26 cellular contexts compared by ENCODE assay signal in genomic region chr12:122811777-122812176, GRCh38. TPM values are rescaled to one million over a fixed set of nuclear protein-coding genes. Genes with fewer than 3 reads are reported as not detected.
"Had no signal": no experiment of that assay in that cellular context is flagged by ENCODE, and none has a peak within 500 bp of the region (broad histone marks: within the 10 kb centered on the region; RNA-seq: fewer than 3 reads in every experiment).

No MANE protein-coding gene starts in this region.

- DNase-seq: activated CD4-positive, alpha-beta memory T cell treated with anti-CD3 and anti-CD28 coated beads, Interleukin-2, amount 10 ng/mL, durations not matched to agents 7 days and 5 days; activated CD4-positive, alpha-beta T cell treated with anti-CD3 and anti-CD28 coated beads, Interleukin-2, amount 50 U/mL, for 1 hour; activated CD4-positive, CD25-positive, alpha-beta regulatory T cell; activated CD8-positive, alpha-beta memory T cell treated with anti-CD3 and anti-CD28 coated beads, Interleukin-2, amount 50 U/mL, for 4 hours; activated gamma-delta T cell treated with Interleukin-2 at 50 U/mL for 16 hours; activated naive CD4-positive, alpha-beta T cell treated with anti-CD3 and anti-CD28 coated beads, Interleukin-2, amount 50 U/mL, for 16 hours; activated naive CD8-positive, alpha-beta T cell treated with anti-CD3 and anti-CD28 coated beads, Interleukin-2, amount 10 ng/mL, durations not matched to agents 7 days and 5 days; activated T-cell treated with anti-CD3 and anti-CD28 coated beads, Interleukin-2, amount 50 U/mL, for 72 hours; adrenal gland; central memory CD4-positive, alpha-beta T cell; Kasumi-1; NCI-H1105 treated with DMSO at 0.1 percent for 48 hours; NCI-H1436 treated with DMSO at 0.1 percent for 48 hours; NCI-H187; NCI-H2081; NCI-H446; NCI-H524; PC-3; SIG-M5; T-helper 2 cell; T1000 had no signal

- H3K4me3 Mint-ChIP-seq: activated CD4-positive, alpha-beta memory T cell treated with anti-CD3 and anti-CD28 coated beads, Interleukin-2, amount 10 ng/mL, durations not matched to agents 7 days and 5 days; activated naive CD8-positive, alpha-beta T cell treated with anti-CD3 and anti-CD28 coated beads, Interleukin-2, amount 10 ng/mL, durations not matched to agents 7 days and 5 days; activated T-cell treated with anti-CD3 and anti-CD28 coated beads, Interleukin-2, amount 50 U/mL, for 72 hours had no signal

- H3K27me3 Mint-ChIP-seq: activated CD4-positive, alpha-beta memory T cell treated with anti-CD3 and anti-CD28 coated beads, Interleukin-2, amount 10 ng/mL, durations not matched to agents 7 days and 5 days; activated naive CD8-positive, alpha-beta T cell treated with anti-CD3 and anti-CD28 coated beads, Interleukin-2, amount 10 ng/mL, durations not matched to agents 7 days and 5 days had no signal

- H3K36me3 Mint-ChIP-seq: activated naive CD8-positive, alpha-beta T cell treated with anti-CD3 and anti-CD28 coated beads, Interleukin-2, amount 10 ng/mL, durations not matched to agents 7 days and 5 days had no signal

- H3K27ac Mint-ChIP-seq: activated CD4-positive, alpha-beta memory T cell treated with anti-CD3 and anti-CD28 coated beads, Interleukin-2, amount 10 ng/mL, durations not matched to agents 7 days and 5 days; activated naive CD8-positive, alpha-beta T cell treated with anti-CD3 and anti-CD28 coated beads, Interleukin-2, amount 10 ng/mL, durations not matched to agents 7 days and 5 days; activated T-cell treated with anti-CD3 and anti-CD28 coated beads, Interleukin-2, amount 50 U/mL, for 72 hours; activated T-helper 2 cell treated with anti-CD3 and anti-CD28 coated beads, Interferon-gamma antibody, Interleukin-2, Interleukin-4, amounts not matched to agents 10 μg/mL and 5 μg/mL and 100 μg/mL, durations not matched to agents 14 hours and 24 hours and 36 hours had no signal

- H3K9me3 Mint-ChIP-seq: activated CD4-positive, alpha-beta memory T cell treated with anti-CD3 and anti-CD28 coated beads, Interleukin-2, amount 10 ng/mL, durations not matched to agents 7 days and 5 days; activated naive CD8-positive, alpha-beta T cell treated with anti-CD3 and anti-CD28 coated beads, Interleukin-2, amount 10 ng/mL, durations not matched to agents 7 days and 5 days; activated T-cell treated with anti-CD3 and anti-CD28 coated beads, Interleukin-2, amount 50 U/mL, for 72 hours; activated T-helper 2 cell treated with anti-CD3 and anti-CD28 coated beads, Interferon-gamma antibody, Interleukin-2, Interleukin-4, amounts not matched to agents 10 μg/mL and 5 μg/mL and 100 μg/mL, durations not matched to agents 14 hours and 24 hours and 36 hours had no signal

- H3K4me1 ChIP-seq: adrenal gland had no signal

- H3K4me3 ChIP-seq: adrenal gland, K562 had no signal

- H3K4me1 Mint-ChIP-seq: activated CD4-positive, alpha-beta memory T cell treated with anti-CD3 and anti-CD28 coated beads, Interleukin-2, amount 10 ng/mL, durations not matched to agents 7 days and 5 days had no signal

- H3K27ac ChIP-seq: adrenal gland had no signal

- FAIRE-seq: bronchial epithelial cell, K562, TTC549 had no signal

- H3K27me3 ChIP-seq: adrenal gland had no signal

- ATAC-seq: activated T-cell treated with anti-CD3 and anti-CD28 coated beads, Interleukin-2, amount 50 U/mL, for 72 hours; K562; PC-3 had no signal

RNA-seq across cellular contexts. Expression of gene CCDC62, which starts 37.4 kb away (rescaled TPM):
- polyA plus RNA-seq: aorta had no signal
